ENCODE assay signal across 9 cellular contexts in the genomic region with DNA sequence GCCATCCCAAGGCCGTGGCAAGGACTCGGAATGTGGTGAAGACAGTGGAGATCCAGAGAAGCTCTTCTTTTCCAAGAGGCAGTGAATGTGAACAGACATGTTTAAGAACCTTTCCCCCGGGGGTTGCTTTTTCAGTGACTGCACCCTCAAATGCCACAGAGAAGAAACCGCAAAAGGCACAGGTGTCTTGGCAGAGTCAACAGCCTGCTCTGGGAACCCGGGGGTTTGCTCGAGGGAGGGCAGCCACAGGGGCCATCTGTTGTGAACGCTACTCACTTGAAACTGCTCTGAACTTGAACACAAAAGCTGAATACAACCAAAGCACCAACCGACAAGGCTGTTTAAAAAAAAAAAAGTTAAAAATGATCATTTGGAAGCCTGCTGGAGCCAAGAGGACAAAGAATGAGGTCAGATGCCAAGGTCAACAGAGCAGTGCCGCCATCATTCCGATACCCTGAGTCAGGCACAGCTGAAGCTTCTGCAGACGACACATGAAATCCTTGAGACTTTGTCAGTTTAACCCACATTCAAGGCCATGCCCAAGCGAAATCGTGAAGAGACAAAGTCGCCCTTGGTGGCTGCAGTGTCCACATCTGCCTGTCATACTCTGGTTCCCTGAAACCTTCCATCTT. TPM values are rescaled to one million over a fixed set of nuclear protein-coding genes. Genes with fewer than 3 reads are reported as not detected.
DNase-seq lines count a peak whose midpoint lies in the region; ATAC-seq and TF ChIP-seq lines count a peak whose summit lies in the region.
"Had no signal": no experiment of that assay in that cellular context is flagged by ENCODE, and none has a peak within 500 bp of the region (broad histone marks: within the 10 kb centered on the region; RNA-seq: fewer than 3 reads in every experiment).

No MANE protein-coding gene starts in this region.

- H3K27ac Mint-ChIP-seq in chondrocyte (ENCODE audit: unreplicated experiment), result peak overlapping the region; percentile 15
- H3K27ac Mint-ChIP-seq: nephron progenitor cell had no signal

- peak; percentile 73 for ATAC-seq in GM18511 (IDR thresholded peaks at IDR 0.05; ENCODE audit: unreplicated experiment)
- no peak for ATAC-seq in GM18498 (IDR thresholded peaks at IDR 0.05; ENCODE audit: unreplicated experiment)
- ATAC-seq in GM21360 (IDR thresholded peaks at IDR 0.05; ENCODE audit: unreplicated experiment), result no peak

- peak; percentile 86 for DNase-seq in A172 (ENCODE audit: low spot score)
- peak; percentile 37 to 76 for DNase-seq in NCI-H524 (lab: John Stamatoyannopoulos, UW)
- DNase-seq in chondrocyte (ENCODE audit: low spot score), result no peak
- DNase-seq in occipital lobe (lab: John Stamatoyannopoulos, UW), result no peak
- no peak for DNase-seq in midbrain (lab: John Stamatoyannopoulos, UW)
- DNase-seq: nephron progenitor cell had no signal

- TF ChIP-seq CTCF in chondrocyte (IDR thresholded peaks at IDR 0.05), result no peak

- no peaks in the 10 kb centered on the region for H3K9me3 Mint-ChIP-seq in chondrocyte (ENCODE audit: low read depth)
- H3K9me3 Mint-ChIP-seq: nephron progenitor cell had no signal

- H3K36me3 Mint-ChIP-seq in chondrocyte (ENCODE audit: low read depth), result no peaks in the 10 kb centered on the region

- H3K4me3 Mint-ChIP-seq in chondrocyte (ENCODE audit: unreplicated experiment), result no peak overlapping the region
- H3K4me3 Mint-ChIP-seq: nephron progenitor cell had no signal

- no peaks in the 10 kb centered on the region for H3K27me3 Mint-ChIP-seq in chondrocyte (ENCODE audit: low read depth)

- H3K4me1 Mint-ChIP-seq in chondrocyte (ENCODE audit: low read depth), result peaks cover 26% of the 10 kb centered on the region
- H3K4me1 Mint-ChIP-seq: nephron progenitor cell had no signal

RNA-seq across cellular contexts. Expression of a gene that starts 47.4 kb away (rescaled TPM):
- 139 and 142 TPM in 2 replicates for total RNA-seq in A172 (2014; rRNA removed; shearing (Covaris generic))
- total RNA-seq in chondrocyte, result 44.4 to 48.8 TPM (median 48.7 TPM) in 3 replicates
- 73.2 TPM for total RNA-seq in occipital lobe

RNA-seq across cellular contexts. Expression of a gene that starts 47.7 kb away (rescaled TPM):
- total RNA-seq in A172 (2014; rRNA removed; shearing (Covaris generic)), result 27.4 and 31.3 TPM in 2 replicates
- total RNA-seq in chondrocyte, result 5.2 to 6.8 TPM (median 5.8 TPM) in 3 replicates
- total RNA-seq in occipital lobe, result 22.5 TPM

Comparison
In these comparisons a context has a peak if more than half of its experiments do, and no peak if none do; other contexts are left out.
1. DNase-seq: peak in A172 (single experiment) and NCI-H524 (2 of 2); none in chondrocyte (single experiment), occipital lobe (single experiment) and midbrain (single experiment).